1 cellular context compared by ENCODE assay signal in genomic region chr5:14465086-14465485, GRCh38.
TF ChIP-seq lines count a peak whose summit lies in the region.

No MANE protein-coding gene starts in this region.

TF ChIP-seq in SK-N-SH, 30 proteins besides CTCF, POLR2A, EP300 and RAD21 (continued from another document):
- TF ChIP-seq, protein P1, sequence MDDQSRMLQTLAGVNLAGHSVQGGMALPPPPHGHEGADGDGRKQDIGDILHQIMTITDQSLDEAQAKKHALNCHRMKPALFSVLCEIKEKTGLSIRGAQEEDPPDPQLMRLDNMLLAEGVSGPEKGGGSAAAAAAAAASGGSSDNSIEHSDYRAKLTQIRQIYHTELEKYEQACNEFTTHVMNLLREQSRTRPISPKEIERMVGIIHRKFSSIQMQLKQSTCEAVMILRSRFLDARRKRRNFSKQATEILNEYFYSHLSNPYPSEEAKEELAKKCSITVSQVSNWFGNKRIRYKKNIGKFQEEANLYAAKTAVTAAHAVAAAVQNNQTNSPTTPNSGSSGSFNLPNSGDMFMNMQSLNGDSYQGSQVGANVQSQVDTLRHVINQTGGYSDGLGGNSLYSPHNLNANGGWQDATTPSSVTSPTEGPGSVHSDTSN (IDR thresholded peaks at IDR 0.05): no peak
- no peak for TF ChIP-seq SIN3A (IDR thresholded peaks at IDR 0.05; ENCODE audit: borderline replicate concordance, low read depth, low read length)
- TF ChIP-seq NRF1 (IDR thresholded peaks at IDR 0.05; ENCODE audit: low read depth, low read length): no peak
- no peak for TF ChIP-seq GATA2 (CRISPR knock-in tag; IDR thresholded peaks at IDR 0.05)
- TF ChIP-seq SMC3 (IDR thresholded peaks at IDR 0.05; ENCODE audit: low read depth, low read length): no peak
- TF ChIP-seq USF1 (IDR thresholded peaks at IDR 0.05; ENCODE audit: borderline replicate concordance, low read depth): no peak
- no peak for TF ChIP-seq USF2 (IDR thresholded peaks at IDR 0.05; ENCODE audit: borderline replicate concordance, low read depth, low read length)
- TF ChIP-seq NFIC (IDR thresholded peaks at IDR 0.05; ENCODE audit: borderline replicate concordance): no peak
- no peak for TF ChIP-seq IRF3 (IDR thresholded peaks at IDR 0.05; ENCODE audit: low read depth, low read length)
- TF ChIP-seq, protein P2, sequence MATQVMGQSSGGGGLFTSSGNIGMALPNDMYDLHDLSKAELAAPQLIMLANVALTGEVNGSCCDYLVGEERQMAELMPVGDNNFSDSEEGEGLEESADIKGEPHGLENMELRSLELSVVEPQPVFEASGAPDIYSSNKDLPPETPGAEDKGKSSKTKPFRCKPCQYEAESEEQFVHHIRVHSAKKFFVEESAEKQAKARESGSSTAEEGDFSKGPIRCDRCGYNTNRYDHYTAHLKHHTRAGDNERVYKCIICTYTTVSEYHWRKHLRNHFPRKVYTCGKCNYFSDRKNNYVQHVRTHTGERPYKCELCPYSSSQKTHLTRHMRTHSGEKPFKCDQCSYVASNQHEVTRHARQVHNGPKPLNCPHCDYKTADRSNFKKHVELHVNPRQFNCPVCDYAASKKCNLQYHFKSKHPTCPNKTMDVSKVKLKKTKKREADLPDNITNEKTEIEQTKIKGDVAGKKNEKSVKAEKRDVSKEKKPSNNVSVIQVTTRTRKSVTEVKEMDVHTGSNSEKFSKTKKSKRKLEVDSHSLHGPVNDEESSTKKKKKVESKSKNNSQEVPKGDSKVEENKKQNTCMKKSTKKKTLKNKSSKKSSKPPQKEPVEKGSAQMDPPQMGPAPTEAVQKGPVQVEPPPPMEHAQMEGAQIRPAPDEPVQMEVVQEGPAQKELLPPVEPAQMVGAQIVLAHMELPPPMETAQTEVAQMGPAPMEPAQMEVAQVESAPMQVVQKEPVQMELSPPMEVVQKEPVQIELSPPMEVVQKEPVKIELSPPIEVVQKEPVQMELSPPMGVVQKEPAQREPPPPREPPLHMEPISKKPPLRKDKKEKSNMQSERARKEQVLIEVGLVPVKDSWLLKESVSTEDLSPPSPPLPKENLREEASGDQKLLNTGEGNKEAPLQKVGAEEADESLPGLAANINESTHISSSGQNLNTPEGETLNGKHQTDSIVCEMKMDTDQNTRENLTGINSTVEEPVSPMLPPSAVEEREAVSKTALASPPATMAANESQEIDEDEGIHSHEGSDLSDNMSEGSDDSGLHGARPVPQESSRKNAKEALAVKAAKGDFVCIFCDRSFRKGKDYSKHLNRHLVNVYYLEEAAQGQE (IDR thresholded peaks at IDR 0.05; ENCODE audit: low read depth, low read length): no peak
- TF ChIP-seq, protein P3, sequence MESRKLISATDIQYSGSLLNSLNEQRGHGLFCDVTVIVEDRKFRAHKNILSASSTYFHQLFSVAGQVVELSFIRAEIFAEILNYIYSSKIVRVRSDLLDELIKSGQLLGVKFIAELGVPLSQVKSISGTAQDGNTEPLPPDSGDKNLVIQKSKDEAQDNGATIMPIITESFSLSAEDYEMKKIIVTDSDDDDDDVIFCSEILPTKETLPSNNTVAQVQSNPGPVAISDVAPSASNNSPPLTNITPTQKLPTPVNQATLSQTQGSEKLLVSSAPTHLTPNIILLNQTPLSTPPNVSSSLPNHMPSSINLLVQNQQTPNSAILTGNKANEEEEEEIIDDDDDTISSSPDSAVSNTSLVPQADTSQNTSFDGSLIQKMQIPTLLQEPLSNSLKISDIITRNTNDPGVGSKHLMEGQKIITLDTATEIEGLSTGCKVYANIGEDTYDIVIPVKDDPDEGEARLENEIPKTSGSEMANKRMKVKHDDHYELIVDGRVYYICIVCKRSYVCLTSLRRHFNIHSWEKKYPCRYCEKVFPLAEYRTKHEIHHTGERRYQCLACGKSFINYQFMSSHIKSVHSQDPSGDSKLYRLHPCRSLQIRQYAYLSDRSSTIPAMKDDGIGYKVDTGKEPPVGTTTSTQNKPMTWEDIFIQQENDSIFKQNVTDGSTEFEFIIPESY (IDR thresholded peaks at IDR 0.05; ENCODE audit: borderline replicate concordance, low read depth): no peak
- no peak for TF ChIP-seq YY1 (IDR thresholded peaks at IDR 0.05; ENCODE audit: low read depth)
